ENCODE assay signal across 2 cellular contexts in genomic region chr10:114654829-114655575, GRCh38.
A peak's percentile ranks its signal among the peaks of the same experiment; 100 is the strongest.
TF ChIP-seq lines count a peak whose summit lies in the region.

No MANE protein-coding gene starts in this region.

TF ChIP-seq in IMR-90, 13 proteins besides CTCF, POLR2A, EP300 and RAD21:
- TF ChIP-seq FOS (IDR thresholded peaks at IDR 0.05; ENCODE audit: low read depth, low read length) (no peak), CHD1 (IDR thresholded peaks at IDR 0.05; ENCODE audit: low read depth, low read length) (no peak), NFE2L2 (IDR thresholded peaks at IDR 0.05; ENCODE audit: low read depth, low read length) (no peak), USF2 (IDR thresholded peaks at IDR 0.05; ENCODE audit: low read depth, low read length) (no peak), MXI1 (IDR thresholded peaks at IDR 0.05; ENCODE audit: borderline replicate concordance, low read depth, low read length) (no peak), BHLHE40 (IDR thresholded peaks at IDR 0.05; ENCODE audit: low read depth, low read length) (no peak), CEBPB (IDR thresholded peaks at IDR 0.05; ENCODE audit: low read depth, low read length) (no peak), RFX5 (IDR thresholded peaks at IDR 0.05; ENCODE audit: low read depth, low read length) (no peak), ELK1 (IDR thresholded peaks at IDR 0.05; ENCODE audit: borderline replicate concordance, low read depth, low read length) (no peak), SMC3 (IDR thresholded peaks at IDR 0.05; ENCODE audit: low read depth, low read length) (no peak), RCOR1 (IDR thresholded peaks at IDR 0.05; ENCODE audit: insufficient replicate concordance, low read length) (no peak), MAFK (IDR thresholded peaks at IDR 0.05; ENCODE audit: low read depth, low read length) (no peak), MAZ (IDR thresholded peaks at IDR 0.05; ENCODE audit: borderline replicate concordance, low read depth, low read length) (no peak)

TF ChIP-seq in endothelial cell of umbilical vein, 7 proteins besides CTCF, POLR2A, EP300 and RAD21:
- TF ChIP-seq EZH2 (IDR thresholded peaks at IDR 0.05; ENCODE audit: borderline replicate concordance, low read depth, low read length, severe bottlenecking), result no peak
- peak; percentile 67 for TF ChIP-seq GATA2 (IDR thresholded peaks at IDR 0.05; ENCODE audit: insufficient read depth, insufficient read length, low read depth, low read length)
